20 cellular contexts compared by ENCODE assay signal in genomic region chr6:3393796-3394195, GRCh38.
DNase-seq lines count a peak whose midpoint lies in the region; ATAC-seq, FAIRE-seq and TF ChIP-seq lines count a peak whose summit lies in the region.
"Had no signal": no experiment of that assay in that cellular context is flagged by ENCODE, and none has a peak within 500 bp of the region (broad histone marks: within the 10 kb centered on the region; RNA-seq: fewer than 3 reads in every experiment).

No MANE protein-coding gene starts in this region.

- intact Hi-C loops in K562 (cut with micrococcal nuclease) (loop anchor here (2.0 kb wide), 2 partner anchors 13 to 37 kb away; no protein-coding TSS in a partner anchor), ovary (cut with DNase I) (no loop called here), upper lobe of right lung (cut with DNase I) (no loop called here)

- peaks cover 3% of the 10 kb centered on the region for H3K9me1 ChIP-seq in K562 (ENCODE audit: control insufficient read depth, insufficient read depth, low read length)

- no peak for FAIRE-seq in K562 (lab: Jason Lieb, UNC)
- FAIRE-seq: astrocyte, H54 had no signal

- no peak for TF ChIP-seq POLR2A in K562 (conservative IDR thresholded peaks at IDR 0.05)
- TF ChIP-seq POLR2A in ovary (IDR thresholded peaks at IDR 0.05), result no peak

- H3K27me3 ChIP-seq in K562 (ENCODE audit: control insufficient read depth in 2 of 2, insufficient read depth in 2 of 2, low read length in 2 of 2) (no peaks in the 10 kb centered on the region), ovary (no peaks in the 10 kb centered on the region), upper lobe of right lung (no peaks in the 10 kb centered on the region)
- H3K27me3 ChIP-seq: colonic mucosa, testis had no signal

- DNase-seq in NCI-H1092 (lab: John Stamatoyannopoulos, UW), result peak; percentile 61
- peak; percentile 25 for DNase-seq in NCI-H2196 treated with DMSO at 0.1 percent for 48 hours (lab: John Stamatoyannopoulos, UW; ENCODE audit: unreplicated experiment)
- DNase-seq in K562 (ENCODE audit: extremely low read depth in 1 of 4, low spot score in 3 of 4), result no peak
- DNase-seq in smooth muscle cell of the brain vasculature (ENCODE audit: low read depth, low spot score), result peak; percentile 96
- no peak for DNase-seq in GF-D8 (lab: John Stamatoyannopoulos, UW)
- DNase-seq in ovary, result no peak
- no peak for DNase-seq in upper lobe of right lung
- DNase-seq: activated CD4-positive, alpha-beta T cell treated with anti-CD3 and anti-CD28 coated beads for 4 hours; activated CD8-positive, alpha-beta memory T cell treated with anti-CD3 and anti-CD28 coated beads, Interleukin-2, amount 10 ng/mL, durations not matched to agents 7 days and 5 days; CD4-positive, alpha-beta T cell; colonic mucosa; DMS79 treated with DMSO at 0.1 percent for 48 hours; head of caudate nucleus; immature natural killer cell; left ventricle myocardium inferior; NCI-H446; testis had no signal

- WGBS in K562 (ENCODE audit: insufficient coverage, low coverage, missing lambda C conversion rate), result 55% methylated on average over 10 of the region's 10 CpGs
- 85 to 93% (median 87%) methylated on average over 10 of the region's 10 CpGs for WGBS in ovary, 3 donors

- H3K4me3 ChIP-seq in K562 (no peak overlapping the region), ovary (no peak overlapping the region), upper lobe of right lung (no peak overlapping the region)
- H3K4me3 ChIP-seq: colonic mucosa, left ventricle myocardium inferior, testis had no signal

- no peak for TF ChIP-seq EP300 in K562 (IDR thresholded peaks at IDR 0.05; ENCODE audit: low read length)
- no peak for TF ChIP-seq EP300 in ovary (IDR thresholded peaks at IDR 0.05)

- H3K4me1 ChIP-seq in K562 (replicated peaks in 1 of 2; ENCODE audit: control insufficient read depth in 2 of 2, insufficient read depth in 2 of 2, low read length in 2 of 2) (peaks cover 52 to 63% of the 10 kb centered on the region in 2 experiments), ovary (ENCODE audit: insufficient read depth) (no peaks in the 10 kb centered on the region), upper lobe of right lung (no peaks in the 10 kb centered on the region)
- H3K4me1 ChIP-seq: testis had no signal

- POLR2A ChIA-PET in K562 (lab: Yijun Ruan, JAX), result interaction anchor here (0.6 to 4.7 kb wide), 3 partner anchors 10 to 61 kb away, joined by 3 to 17 read pairs (median 4); no protein-coding TSS in a partner anchor

- in situ Hi-C loops in K562 (cut with MboI), result no loop called here

- TF ChIP-seq CTCF in K562 (IDR thresholded peaks at IDR 0.05 in 2 of 3, conservative IDR thresholded peaks at IDR 0.05 in 1 of 3; ENCODE audit: insufficient read depth in 2 of 3, low read depth in 1 of 3, low read length in 3 of 3) (no peak), ovary (IDR thresholded peaks at IDR 0.05) (no peak), upper lobe of right lung (IDR thresholded peaks at IDR 0.05) (no peak)

- H3K27ac ChIP-seq in K562 (ENCODE audit: extremely low read depth, low read depth, low read length) (peak overlapping the region; percentile 65), ovary (no peak overlapping the region), upper lobe of right lung (no peak overlapping the region)
- H3K27ac ChIP-seq: colonic mucosa, left ventricle myocardium inferior, testis had no signal

- H2AFZ ChIP-seq in K562 (ENCODE audit: low read depth, low read length), result peak overlapping the region; percentile 34; the same call in 1 of the 2 replicates

- H3K9me3 ChIP-seq in K562 (replicated peaks; ENCODE audit: control insufficient read depth, insufficient read depth, low read depth, low read length) (no peaks in the 10 kb centered on the region), ovary (no peaks in the 10 kb centered on the region), upper lobe of right lung (no peaks in the 10 kb centered on the region)
- H3K9me3 ChIP-seq: colonic mucosa, left ventricle myocardium inferior, testis had no signal

- H3K79me2 ChIP-seq in K562 (ENCODE audit: control insufficient read depth, insufficient read depth, low read length), result no peaks in the 10 kb centered on the region

- no peak overlapping the region; the same call in 1 of the 2 replicates for H3K4me2 ChIP-seq in K562 (ENCODE audit: insufficient read depth, low read length)

- TF ChIP-seq RAD21 in K562 (CRISPR knock-in tag; conservative IDR thresholded peaks at IDR 0.05 in 1 of 2, IDR thresholded peaks at IDR 0.05 in 1 of 2), result no peak

- no TSS peak for BruUV-seq in K562 (replicated peaks; lab: Mats Ljungman, UMichigan)

- no peaks in the 10 kb centered on the region for H4K20me1 ChIP-seq in K562 (replicated peaks; ENCODE audit: control insufficient read depth, insufficient read depth, low read length)

- CTCF ChIA-PET in K562 (lab: Yijun Ruan, JAX; ENCODE audit: low intra/inter-chr PET ratio), result no interaction called here

- peak overlapping the region in 1 of 2 experiments; percentile 39; a peak in 3 of 4 replicates for H3K9ac ChIP-seq in K562 (ENCODE audit: insufficient read depth in 1 of 2, low read depth in 2 of 2, low read length in 2 of 2)

- H3K36me3 ChIP-seq in K562 (ENCODE audit: control insufficient read depth, insufficient read depth, low read length) (no peaks in the 10 kb centered on the region; the same call in 2 of the 3 replicates), ovary (no peaks in the 10 kb centered on the region), upper lobe of right lung (no peaks in the 10 kb centered on the region)
- H3K36me3 ChIP-seq: colonic mucosa, left ventricle myocardium inferior had no signal

- ATAC-seq in K562, result no peak
- no peak for ATAC-seq in upper lobe of right lung
- ATAC-seq: activated CD8-positive, alpha-beta memory T cell treated with anti-CD3 and anti-CD28 coated beads, Interleukin-2, amount 10 ng/mL, durations not matched to agents 7 days and 5 days; stimulated activated memory B cell treated with anti-CD40 and anti-IgM and Interleukin-4, amounts not matched to agents 10 μg/mL and 1 μg/mL and 100 μg/mL, for 72 hours had no signal

TF ChIP-seq in K562, 482 proteins besides CTCF, POLR2A, EP300 and RAD21:
- TF ChIP-seq THRA (IDR thresholded peaks at IDR 0.05) (no peak), ZNF740 (CRISPR knock-in tag; IDR thresholded peaks at IDR 0.05) (no peak), ZNF740 (tag; IDR thresholded peaks at IDR 0.05) (0 out of 4 replicates have a peak, but pooled peaks of 1 of the 2 experiments have one; percentile 7), SAP30 (IDR thresholded peaks at IDR 0.05; ENCODE audit: borderline replicate concordance, insufficient read depth, low read depth, low read length, poor library complexity, severe bottlenecking) (peak; percentile 15)
TF ChIP-seq in K562: peak in this region for 2.

Comparison
In these comparisons a context has a peak if more than half of its experiments do, and no peak if none do; other contexts are left out.
1. DNase-seq: peak in NCI-H1092 (single experiment), NCI-H2196 treated with DMSO at 0.1 percent for 48 hours (single experiment) and smooth muscle cell of the brain vasculature (single experiment); none in K562 (0 of 4), GF-D8 (single experiment), ovary (0 of 5) and upper lobe of right lung (single experiment).